In genomic region chr1:21271550-21271949, GRCh38 we compare ENCODE assay signal across 23 cellular contexts. TPM values are rescaled to one million over a fixed set of nuclear protein-coding genes. Genes with fewer than 3 reads are reported as not detected.
A peak's percentile ranks its signal among the peaks of the same experiment; 100 is the strongest.
DNase-seq lines count a peak whose midpoint lies in the region; ATAC-seq and TF ChIP-seq lines count a peak whose summit lies in the region.
"Had no signal": no experiment of that assay in that cellular context is flagged by ENCODE, and none has a peak within 500 bp of the region (broad histone marks: within the 10 kb centered on the region; RNA-seq: fewer than 3 reads in every experiment).

No MANE protein-coding gene starts in this region.

- peak overlapping the region; percentile 20 to 34 for H3K27ac ChIP-seq in testis
- H3K27ac ChIP-seq: brain microvascular endothelial cell, colonic mucosa, GM23248, prostate gland, skin epidermis had no signal

- no peak for TF ChIP-seq CTCF in WTC11 (IDR thresholded peaks at IDR 0.05)
- TF ChIP-seq CTCF in testis (IDR thresholded peaks at IDR 0.05), result no peak
- TF ChIP-seq CTCF in nephron progenitor cell (IDR thresholded peaks at IDR 0.05), result no peak

- H3K27ac Mint-ChIP-seq in activated naive CD4-positive, alpha-beta T cell treated with anti-CD3 and anti-CD28 coated beads for 36 hours, result peak overlapping the region; percentile 54
- H3K27ac Mint-ChIP-seq in WTC11 (peak overlapping the region; percentile 39; the same call in 1 of the 2 replicates), nephron progenitor cell (no peak overlapping the region)
- H3K27ac Mint-ChIP-seq: endodermal cell, mesothelial cell of epicardium had no signal

- no peak overlapping the region for H3K4me3 ChIP-seq in testis
- H3K4me3 ChIP-seq: colonic mucosa, GM23248, prostate gland, skin epidermis had no signal

- no peaks in the 10 kb centered on the region for H3K9me3 ChIP-seq in testis
- H3K9me3 ChIP-seq: colonic mucosa, prostate gland had no signal

- H3K9me3 Mint-ChIP-seq in activated naive CD4-positive, alpha-beta T cell treated with anti-CD3 and anti-CD28 coated beads for 36 hours, result no peaks in the 10 kb centered on the region
- peaks cover 6% of the 10 kb centered on the region for H3K9me3 Mint-ChIP-seq in WTC11
- no peaks in the 10 kb centered on the region for H3K9me3 Mint-ChIP-seq in nephron progenitor cell
- H3K9me3 Mint-ChIP-seq: endodermal cell had no signal

- TF ChIP-seq POLR2A in testis (IDR thresholded peaks at IDR 0.05), result no peak

- H3K27me3 Mint-ChIP-seq in activated naive CD4-positive, alpha-beta T cell treated with anti-CD3 and anti-CD28 coated beads for 36 hours (ENCODE audit: low read depth), result no peaks in the 10 kb centered on the region
- H3K27me3 Mint-ChIP-seq in WTC11 (ENCODE audit: low read depth) (no peaks in the 10 kb centered on the region), nephron progenitor cell (ENCODE audit: low read depth, poor library complexity) (peaks cover 3% of the 10 kb centered on the region)

- CTCF ChIA-PET in activated naive CD4-positive, alpha-beta T cell treated with anti-CD3 and anti-CD28 coated beads for 36 hours (lab: Charles Lee), result interaction anchor here (1.0 to 7.3 kb wide), 11 partner anchors 10 to 97 kb away, joined by 3 to 144 read pairs (median 30); no protein-coding TSS in a partner anchor
- CTCF ChIA-PET in WTC11 (lab: Charles Lee), result interaction anchor here (1.1 to 6.9 kb wide), 12 partner anchors 9 to 98 kb away, joined by 3 to 220 read pairs (median 76); partner anchors contain the start of gene ECE1

- H3K4me3 Mint-ChIP-seq in activated naive CD4-positive, alpha-beta T cell treated with anti-CD3 and anti-CD28 coated beads for 36 hours, result no peak overlapping the region
- H3K4me3 Mint-ChIP-seq in WTC11, result no peak overlapping the region
- no peak overlapping the region for H3K4me3 Mint-ChIP-seq in nephron progenitor cell
- H3K4me3 Mint-ChIP-seq: endodermal cell, mesothelial cell of epicardium had no signal

- intact Hi-C loops in activated naive CD4-positive, alpha-beta T cell treated with anti-CD3 and anti-CD28 coated beads for 36 hours (cut with micrococcal nuclease), result loop anchor here (5.0 kb wide), 1 partner anchor 54 kb away; no protein-coding TSS in a partner anchor
- intact Hi-C loops in testis (cut with DNase I; ENCODE audit: low total_unique reads), result no loop called here

- no peaks in the 10 kb centered on the region for H3K27me3 ChIP-seq in testis
- H3K27me3 ChIP-seq: brain microvascular endothelial cell, colonic mucosa had no signal

- H3K4me1 Mint-ChIP-seq in activated naive CD4-positive, alpha-beta T cell treated with anti-CD3 and anti-CD28 coated beads for 36 hours (ENCODE audit: low read depth), result peaks cover 25% of the 10 kb centered on the region
- H3K4me1 Mint-ChIP-seq in WTC11 (peaks cover 2% of the 10 kb centered on the region; the same call in 1 of the 2 replicates), nephron progenitor cell (peaks cover 28% of the 10 kb centered on the region)

- no peaks in the 10 kb centered on the region for H3K36me3 ChIP-seq in testis (ENCODE audit: low read depth, missing control alignments)

- peaks cover 52% of the 10 kb centered on the region for H3K4me1 ChIP-seq in testis
- H3K4me1 ChIP-seq: colonic mucosa had no signal

- peaks cover 66% of the 10 kb centered on the region for H3K36me3 Mint-ChIP-seq in activated naive CD4-positive, alpha-beta T cell treated with anti-CD3 and anti-CD28 coated beads for 36 hours (ENCODE audit: low read depth)
- H3K36me3 Mint-ChIP-seq in WTC11, result peaks cover 18% of the 10 kb centered on the region
- H3K36me3 Mint-ChIP-seq in nephron progenitor cell (ENCODE audit: low read depth), result peaks cover 22% of the 10 kb centered on the region

- POLR2A ChIA-PET in WTC11 (lab: Charles Lee), result no interaction called here

- no peak for DNase-seq in activated naive CD4-positive, alpha-beta T cell treated with anti-CD3 and anti-CD28 coated beads for 36 hours
- no peak for DNase-seq in activated naive CD4-positive, alpha-beta T cell (lab: John Stamatoyannopoulos, UW)
- DNase-seq in WTC11 (ENCODE audit: low spot score) (no peak), left lobe of liver (ENCODE audit: low spot score) (no peak), testis (no peak), nephron progenitor cell (no peak), DMS79 (lab: John Stamatoyannopoulos, UW) (no peak)
- DNase-seq in activated CD8-positive, alpha-beta memory T cell treated with anti-CD3 and anti-CD28 coated beads, Interleukin-2, amount 50 U/mL, for 4 hours, result no peak
- DNase-seq: ACHN; activated CD4-positive, alpha-beta T cell treated with anti-CD3 and anti-CD28 coated beads for 48 hours; activated naive CD4-positive, alpha-beta T cell treated with anti-CD3 and anti-CD28 coated beads, Interleukin-2, amount 50 U/mL, for 16 hours; brain microvascular endothelial cell; C1 segment of cervical spinal cord; colonic mucosa; endodermal cell; GF-D8; GM23248; KBM-7; NCI-H526 treated with DMSO at 0.1 percent for 48 hours; stimulated activated CD4-positive, alpha-beta T cell treated with anti-CD3 and anti-CD28 coated beads, Interleukin-4, amount 100 ng/mL, for 1 hour had no signal

- 41 to 80% methylated on average over 4 to 6 of the region's 6 CpGs for WGBS in testis, 2 donors

- ATAC-seq in WTC11, result no peak
- ATAC-seq in left lobe of liver, result peak; percentile 66

TF ChIP-seq in WTC11, 78 proteins besides CTCF, POLR2A, EP300 and RAD21 (continues in another document):
- TF ChIP-seq PRRX2 (CRISPR knock-in tag; IDR thresholded peaks at IDR 0.05) (no peak), JUN (CRISPR knock-in tag; IDR thresholded peaks at IDR 0.05) (no peak), FOXJ3 (CRISPR knock-in tag; IDR thresholded peaks at IDR 0.05; ENCODE audit: borderline replicate concordance) (no peak), ZMAT4 (CRISPR knock-in tag; IDR thresholded peaks at IDR 0.05) (no peak), E2F5 (CRISPR knock-in tag; IDR thresholded peaks at IDR 0.05) (no peak), USF2 (CRISPR knock-in tag; IDR thresholded peaks at IDR 0.05) (no peak), TP53 (CRISPR knock-in tag; IDR thresholded peaks at IDR 0.05) (no peak), ZNF425 (CRISPR knock-in tag; conservative IDR thresholded peaks at IDR 0.05) (no peak), GTF2I (CRISPR knock-in tag; conservative IDR thresholded peaks at IDR 0.05) (no peak), ATF6 (CRISPR knock-in tag; IDR thresholded peaks at IDR 0.05) (no peak)

RNA-seq across cellular contexts. Expression of gene ECE1, which starts 18.7 kb away (rescaled TPM):
- total RNA-seq in activated naive CD4-positive, alpha-beta T cell treated with anti-CD3 and anti-CD28 coated beads for 36 hours, result 100 to 1,000 TPM; 160 to 166 TPM
- total RNA-seq in WTC11 (2021), result 40.6 to 45.0 TPM (median 42.0 TPM) in 3 replicates
- 58.0 TPM for total RNA-seq in left lobe of liver
- total RNA-seq in testis, result 100 to 1,000 TPM in 1 of 2 donors, 10 to 100 TPM in 1; 96.4 to 101 TPM
- polyA plus RNA-seq in testis (ENCODE audit: insufficient read depth, low read depth, low replicate concordance), result 66.1 TPM
